8 cellular contexts compared by ENCODE assay signal in the genomic region with DNA sequence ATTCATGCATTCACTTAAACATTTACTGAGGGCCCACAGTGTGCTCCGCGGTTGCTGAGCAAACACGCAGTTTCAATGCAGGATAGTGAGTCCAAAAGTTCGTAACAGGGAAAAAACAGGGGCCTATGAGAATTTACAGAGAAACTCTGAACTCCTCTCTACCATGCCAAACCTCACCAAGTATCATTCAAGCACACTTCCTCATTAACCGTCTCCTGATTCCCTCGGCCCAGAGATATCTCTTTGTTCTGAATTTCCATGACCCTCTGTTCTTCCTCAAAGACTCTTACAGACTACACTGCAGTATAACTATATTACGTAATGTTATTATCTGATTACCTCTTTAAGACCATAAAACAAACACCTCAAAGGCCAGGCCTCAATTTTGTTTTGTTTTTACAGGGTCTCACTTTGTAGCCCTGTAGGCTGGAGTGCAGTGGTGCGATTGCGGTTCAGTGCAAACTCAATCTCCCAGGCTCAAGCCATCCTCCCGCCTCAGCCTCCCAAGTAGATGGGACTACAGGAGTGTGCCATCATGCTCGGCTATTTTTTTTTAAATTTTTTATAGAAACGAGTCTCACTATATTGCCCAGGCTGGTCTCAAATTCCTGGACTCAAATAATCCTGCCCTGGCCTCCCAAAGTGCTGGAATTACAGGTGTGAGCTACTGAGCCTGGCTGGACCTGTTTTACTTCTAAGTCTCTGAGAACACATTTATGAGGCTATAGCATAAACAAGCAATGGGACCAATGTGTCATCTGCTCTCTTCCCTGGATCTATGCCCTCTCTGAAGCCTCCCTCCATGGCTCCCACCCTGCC. TPM values are rescaled to one million over a fixed set of nuclear protein-coding genes. Genes with fewer than 3 reads are reported as not detected.
A peak's percentile ranks its signal among the peaks of the same experiment; 100 is the strongest.
DNase-seq lines count a peak whose midpoint lies in the region; ATAC-seq and TF ChIP-seq lines count a peak whose summit lies in the region.

No MANE protein-coding gene starts in this region.

- H3K27me3 ChIP-seq in Karpas-422 (ENCODE audit: low read length) (no peaks in the 10 kb centered on the region), mononuclear cell (ENCODE audit: insufficient read depth, low read length) (no peaks in the 10 kb centered on the region)

- no peaks in the 10 kb centered on the region for H3K9me2 ChIP-seq in Karpas-422 (replicated peaks; ENCODE audit: insufficient read depth, low read length)

- no peaks in the 10 kb centered on the region for H3K9me3 Mint-ChIP-seq in activated naive CD8-positive, alpha-beta T cell treated with anti-CD3 and anti-CD28 coated beads for 36 hours

- H3K9ac ChIP-seq in Karpas-422 (ENCODE audit: low read length) = peak overlapping the region; percentile 80

- peaks cover 32% of the 10 kb centered on the region for H3K36me3 Mint-ChIP-seq in activated naive CD8-positive, alpha-beta T cell treated with anti-CD3 and anti-CD28 coated beads for 36 hours

- peaks cover 86% of the 10 kb centered on the region for H3K79me2 ChIP-seq in Karpas-422 (ENCODE audit: low read length)

- DNase-seq in COLO668 (lab: John Stamatoyannopoulos, UW; ENCODE audit: unreplicated experiment) (peak; percentile 18), Karpas-422 (peak; percentile 68), lower leg skin (ENCODE audit: low spot score in 2 of 2) (no peak), cortex of kidney (lab: John Stamatoyannopoulos, UW) (no peak)
- no peak for DNase-seq in activated naive CD8-positive, alpha-beta T cell treated with anti-CD3 and anti-CD28 coated beads for 36 hours

- H3K36me3 ChIP-seq in Karpas-422 (ENCODE audit: insufficient read depth, low read length) = peaks cover 16% of the 10 kb centered on the region

- ATAC-seq in HG02798 (IDR thresholded peaks at IDR 0.05; ENCODE audit: poor library complexity, unreplicated experiment) = no peak
- no peak for ATAC-seq in GM18520 (IDR thresholded peaks at IDR 0.05; ENCODE audit: unreplicated experiment)

- H4K20me1 ChIP-seq in Karpas-422 (ENCODE audit: insufficient read depth, low read depth, low read length) = no peaks in the 10 kb centered on the region

- peak overlapping the region; percentile 92 for H3K4me2 ChIP-seq in Karpas-422 (ENCODE audit: low read depth, low read length, poor library complexity, severe bottlenecking)

- peaks cover 53% of the 10 kb centered on the region for H3K4me1 Mint-ChIP-seq in activated naive CD8-positive, alpha-beta T cell treated with anti-CD3 and anti-CD28 coated beads for 36 hours

- H2AFZ ChIP-seq in Karpas-422 (ENCODE audit: low read length) = peak overlapping the region; percentile 2; the same call in 1 of the 2 replicates

- peak overlapping the region; percentile 90 for H3K4me3 Mint-ChIP-seq in activated naive CD8-positive, alpha-beta T cell treated with anti-CD3 and anti-CD28 coated beads for 36 hours

- H3K4me1 ChIP-seq in Karpas-422 (ENCODE audit: low read length) (peaks cover 58% of the 10 kb centered on the region), mononuclear cell (ENCODE audit: insufficient read depth, low read length) (peaks cover 75% of the 10 kb centered on the region)

- peak overlapping the region; percentile 59 for H3K27ac Mint-ChIP-seq in activated naive CD8-positive, alpha-beta T cell treated with anti-CD3 and anti-CD28 coated beads for 36 hours

- no peak for TF ChIP-seq POLR2A in lower leg skin (IDR thresholded peaks at IDR 0.05)

- H3K27ac ChIP-seq in Karpas-422 (ENCODE audit: low read length) = peak overlapping the region; percentile 91

- 49 to 56% methylated on average over 12 of the region's 12 CpGs for WGBS in lower leg skin, 2 donors

- TF ChIP-seq CTCF in lower leg skin (IDR thresholded peaks at IDR 0.05) = no peak

- H3K4me3 ChIP-seq in Karpas-422 (ENCODE audit: low read length) (peak overlapping the region; percentile 73), mononuclear cell (ENCODE audit: low read length) (peak overlapping the region; percentile 7), lower leg skin (ENCODE audit: low read depth, poor library complexity, severe bottlenecking) (no peak overlapping the region)

- H3K9me3 ChIP-seq in Karpas-422 (ENCODE audit: low read length) (no peaks in the 10 kb centered on the region), mononuclear cell (ENCODE audit: low read depth, low read length) (no peaks in the 10 kb centered on the region)

- intact Hi-C loops in lower leg skin (cut with DNase I; ENCODE audit: low total_unique reads) = no loop called here

- no peaks in the 10 kb centered on the region for H3K27me3 Mint-ChIP-seq in activated naive CD8-positive, alpha-beta T cell treated with anti-CD3 and anti-CD28 coated beads for 36 hours

RNA-seq across cellular contexts. Expression of a gene that starts 3.6 kb away (rescaled TPM):
- total RNA-seq in Karpas-422 (2014; rRNA removed; shearing (Covaris generic); ENCODE audit: low replicate concordance) = 42.1 and 46.1 TPM in 2 replicates
- 10 to 100 TPM; 46.9 to 51.3 TPM for total RNA-seq in activated naive CD8-positive, alpha-beta T cell treated with anti-CD3 and anti-CD28 coated beads for 36 hours
- total RNA-seq in mononuclear cell = 56.8 TPM
- 10 to 100 TPM; 40.5 to 68.0 (median 47.5) TPM for total RNA-seq in lower leg skin

RNA-seq across cellular contexts. Expression of a gene that starts 3.7 kb away (rescaled TPM):
- total RNA-seq in Karpas-422 (2014; rRNA removed; shearing (Covaris generic); ENCODE audit: low replicate concordance) = 13.8 and 43.5 TPM in 2 replicates
- 10 to 100 TPM; 34.5 to 36.6 TPM for total RNA-seq in activated naive CD8-positive, alpha-beta T cell treated with anti-CD3 and anti-CD28 coated beads for 36 hours
- 13.3 TPM for total RNA-seq in mononuclear cell
- total RNA-seq in lower leg skin = 10 to 100 TPM; 10.3 to 21.5 (median 17.3) TPM

RNA-seq across cellular contexts. Expression of a gene that starts 32.3 kb away (rescaled TPM):
- total RNA-seq in Karpas-422 (2014; rRNA removed; shearing (Covaris generic); ENCODE audit: low replicate concordance) = 39.4 and 46.0 TPM in 2 replicates
- 10 to 100 TPM; 45.9 to 50.1 TPM for total RNA-seq in activated naive CD8-positive, alpha-beta T cell treated with anti-CD3 and anti-CD28 coated beads for 36 hours
- total RNA-seq in mononuclear cell (64.2 TPM), lower leg skin (10 to 100 TPM; 29.1 to 55.0 (median 35.7) TPM)

RNA-seq across cellular contexts. Expression of a gene that starts 50.9 kb away (rescaled TPM):
- 30.7 and 33.3 TPM in 2 replicates for total RNA-seq in Karpas-422 (2014; rRNA removed; shearing (Covaris generic); ENCODE audit: low replicate concordance)
- 10 to 100 TPM; 14.9 to 15.9 TPM for total RNA-seq in activated naive CD8-positive, alpha-beta T cell treated with anti-CD3 and anti-CD28 coated beads for 36 hours
- total RNA-seq in mononuclear cell (2.7 TPM), lower leg skin (10 to 100 TPM; 18.8 to 31.4 (median 22.2) TPM)

Comparison
In these comparisons a context has a peak if more than half of its experiments do, and no peak if none do; other contexts are left out.
1. DNase-seq: peak in COLO668 (single experiment) and Karpas-422 (single experiment); none in activated naive CD8-positive, alpha-beta T cell treated with anti-CD3 and anti-CD28 coated beads for 36 hours (single experiment), lower leg skin (0 of 2) and cortex of kidney (single experiment).